In genomic region chr18:11981383-11981632, GRCh38 we compare ENCODE assay signal across 1 cellular context.
TF ChIP-seq lines count a peak whose summit lies in the region.

Gene IMPA2, plus strand, starts transcription at chr18:11981507. Its CDS starts 163 bp downstream, at chr18:11981670.

TF ChIP-seq in WTC11, 78 proteins besides CTCF, POLR2A, EP300 and RAD21 (continued from another document):
- TF ChIP-seq TEAD4 (CRISPR knock-in tag; IDR thresholded peaks at IDR 0.05) (no peak), SP1 (CRISPR knock-in tag; conservative IDR thresholded peaks at IDR 0.05) (no peak), CREB1 (CRISPR knock-in tag; IDR thresholded peaks at IDR 0.05) (no peak), TP53 (CRISPR knock-in tag; IDR thresholded peaks at IDR 0.05) (peak; percentile 88; the same call in 1 of the 2 replicates), ZMAT4 (CRISPR knock-in tag; IDR thresholded peaks at IDR 0.05) (peak; percentile 58; the same call in 1 of the 2 replicates), E2F1 (CRISPR knock-in tag; IDR thresholded peaks at IDR 0.05) (no peak), ZNF512 (CRISPR knock-in tag; IDR thresholded peaks at IDR 0.05; ENCODE audit: borderline replicate concordance) (no peak), ARID4B (CRISPR knock-in tag; IDR thresholded peaks at IDR 0.05; ENCODE audit: borderline replicate concordance) (no peak), USF1 (CRISPR knock-in tag; IDR thresholded peaks at IDR 0.05) (no peak), ZNF232 (CRISPR knock-in tag; IDR thresholded peaks at IDR 0.05) (no peak), PRDM15 (CRISPR knock-in tag; IDR thresholded peaks at IDR 0.05) (no peak), NR2C2 (CRISPR knock-in tag; IDR thresholded peaks at IDR 0.05) (no peak), GTF2I (CRISPR knock-in tag; conservative IDR thresholded peaks at IDR 0.05) (no peak), NFE2L1 (CRISPR knock-in tag; IDR thresholded peaks at IDR 0.05) (no peak; the same call in 1 of the 2 replicates), ZNF396 (CRISPR knock-in tag; IDR thresholded peaks at IDR 0.05; ENCODE audit: borderline replicate concordance) (no peak), E2F5 (CRISPR knock-in tag; IDR thresholded peaks at IDR 0.05) (peak; percentile 64), ZBTB21 (CRISPR knock-in tag; IDR thresholded peaks at IDR 0.05; ENCODE audit: borderline replicate concordance) (0 out of 2 replicates have a peak, but pooled peaks have one; percentile 38), PREB (CRISPR knock-in tag; IDR thresholded peaks at IDR 0.05; ENCODE audit: borderline replicate concordance) (no peak), ELF4 (CRISPR knock-in tag; IDR thresholded peaks at IDR 0.05; ENCODE audit: low read depth) (0 out of 2 replicates have a peak, but pooled peaks have one; percentile 19), ATF2 (CRISPR knock-in tag; IDR thresholded peaks at IDR 0.05; ENCODE audit: borderline replicate concordance, low read depth) (no peak), ZNF423 (CRISPR knock-in tag; IDR thresholded peaks at IDR 0.05) (no peak), IRF1 (CRISPR knock-in tag; IDR thresholded peaks at IDR 0.05) (no peak), FOXJ3 (CRISPR knock-in tag; IDR thresholded peaks at IDR 0.05; ENCODE audit: borderline replicate concordance) (no peak), ATF1 (CRISPR knock-in tag; IDR thresholded peaks at IDR 0.05) (no peak), CDX4 (CRISPR knock-in tag; IDR thresholded peaks at IDR 0.05; ENCODE audit: borderline replicate concordance) (no peak), HMGA2 (CRISPR knock-in tag; IDR thresholded peaks at IDR 0.05) (no peak), RELA (CRISPR knock-in tag; IDR thresholded peaks at IDR 0.05; ENCODE audit: borderline replicate concordance) (0 out of 2 replicates have a peak, but pooled peaks have one; percentile 15)
TF ChIP-seq in WTC11: peak in this region for 8.
